ENCODE assay signal across 14 cellular contexts in the genomic region with DNA sequence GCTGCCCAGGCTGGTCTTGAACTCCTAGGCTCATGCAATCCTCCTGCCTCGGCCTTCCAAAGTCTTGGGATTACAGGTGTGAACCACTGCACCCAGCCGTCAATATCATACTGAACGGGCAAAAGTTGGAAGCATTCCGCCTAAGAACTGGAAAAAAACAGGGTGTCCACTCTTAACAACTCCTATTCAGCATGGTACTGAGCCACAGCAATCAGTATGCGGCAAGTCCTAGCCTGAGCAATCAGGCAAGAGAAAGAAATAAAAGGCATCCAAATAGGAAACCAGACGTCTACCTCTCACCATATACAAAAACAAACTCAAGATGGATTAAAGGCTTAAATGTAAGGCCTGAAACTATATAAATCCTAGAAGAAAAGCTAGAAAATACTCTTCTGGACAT.
DNase-seq lines count a peak whose midpoint lies in the region; ATAC-seq and TF ChIP-seq lines count a peak whose summit lies in the region.
"Had no signal": no experiment of that assay in that cellular context is flagged by ENCODE, and none has a peak within 500 bp of the region (broad histone marks: within the 10 kb centered on the region; RNA-seq: fewer than 3 reads in every experiment).

No MANE protein-coding gene starts in this region.

- H4K20me1 ChIP-seq in GM23248 (ENCODE audit: insufficient read depth) (no peaks in the 10 kb centered on the region), smooth muscle cell (ENCODE audit: low read depth) (no peaks in the 10 kb centered on the region), GM23338 (replicated peaks; ENCODE audit: insufficient read depth) (no peaks in the 10 kb centered on the region)

- H3K4me1 Mint-ChIP-seq in GM23338, result peaks cover 25% of the 10 kb centered on the region

- H3F3A ChIP-seq in GM23248 (ENCODE audit: insufficient read depth), result peaks cover 41% of the 10 kb centered on the region
- H3F3A ChIP-seq in smooth muscle cell (ENCODE audit: low read depth), result peaks cover 22% of the 10 kb centered on the region
- H3F3A ChIP-seq in GM23338 (replicated peaks; ENCODE audit: low read depth), result no peaks in the 10 kb centered on the region

- H3K79me2 ChIP-seq in GM23248 (ENCODE audit: insufficient read depth) (no peaks in the 10 kb centered on the region), smooth muscle cell (ENCODE audit: low read depth) (no peaks in the 10 kb centered on the region), GM23338 (replicated peaks; ENCODE audit: insufficient read depth) (no peaks in the 10 kb centered on the region)

- no peaks in the 10 kb centered on the region for H3K27me3 Mint-ChIP-seq in GM23338 (ENCODE audit: insufficient read depth, low read depth, poor library complexity)
- H3K27me3 Mint-ChIP-seq: progenitor cell of endocrine pancreas had no signal

- H2AFZ ChIP-seq in GM23248, result no peak overlapping the region
- H2AFZ ChIP-seq in smooth muscle cell (ENCODE audit: low read depth), result no peak overlapping the region
- H2AFZ ChIP-seq in GM23338, result no peak overlapping the region

- DNase-seq in GM23248, result no peak
- no peak for DNase-seq in SJSA1 (ENCODE audit: low read depth in 1 of 2, low spot score in 2 of 2)
- DNase-seq in epithelial cell of prostate (ENCODE audit: low read depth, low spot score), result no peak
- no peak for DNase-seq in smooth muscle cell (lab: John Stamatoyannopoulos, UW; ENCODE audit: unreplicated experiment)
- no peak for DNase-seq in GM23338 (ENCODE audit: low spot score)
- no peak for DNase-seq in AG08396 (ENCODE audit: low spot score)
- no peak for DNase-seq in SIG-M5 treated with dmso at 0.1 percent for 504 hours (lab: John Stamatoyannopoulos, UW; ENCODE audit: unreplicated experiment)
- DNase-seq: dorsolateral prefrontal cortex, NCI-H1048, NCI-H2171, WERI-Rb-1 had no signal

- H3K9me3 Mint-ChIP-seq in GM23338, result no peaks in the 10 kb centered on the region

- H3K9me2 ChIP-seq in GM23248 (ENCODE audit: insufficient read depth) (no peaks in the 10 kb centered on the region), GM23338 (ENCODE audit: insufficient read depth) (no peaks in the 10 kb centered on the region)

- no peak for ATAC-seq in GM23338

- H3K36me3 Mint-ChIP-seq in GM23338 (ENCODE audit: low read depth), result peaks cover 18% of the 10 kb centered on the region; the same call in 2 of the 3 replicates

- no peaks in the 10 kb centered on the region for H3K27me3 ChIP-seq in GM23248 (replicated peaks; ENCODE audit: insufficient read depth)
- H3K27me3 ChIP-seq in SJSA1 (replicated peaks), result no peaks in the 10 kb centered on the region
- H3K27me3 ChIP-seq in smooth muscle cell (ENCODE audit: low read depth), result no peaks in the 10 kb centered on the region
- no peaks in the 10 kb centered on the region for H3K27me3 ChIP-seq in GM23338 (ENCODE audit: insufficient read depth)
- H3K27me3 ChIP-seq: ascending aorta, dorsolateral prefrontal cortex had no signal

- H3K27ac ChIP-seq in GM23248 (peak overlapping the region; percentile 29), SJSA1 (peak overlapping the region; percentile 48), epithelial cell of prostate (peak overlapping the region; percentile 83), smooth muscle cell (ENCODE audit: low read depth) (peak overlapping the region; percentile 84), GM23338 (ENCODE audit: low read depth) (no peak overlapping the region)
- H3K27ac ChIP-seq: SK-N-MC, WERI-Rb-1 had no signal

- no peaks in the 10 kb centered on the region for H3K9me3 ChIP-seq in GM23248 (ENCODE audit: low read depth)
- no peaks in the 10 kb centered on the region for H3K9me3 ChIP-seq in SJSA1 (replicated peaks)
- H3K9me3 ChIP-seq in smooth muscle cell (replicated peaks; ENCODE audit: low read depth), result no peaks in the 10 kb centered on the region
- H3K9me3 ChIP-seq: ascending aorta had no signal

- no peak overlapping the region for H3K4me3 ChIP-seq in GM23248
- H3K4me3 ChIP-seq in SJSA1, result no peak overlapping the region
- H3K4me3 ChIP-seq in smooth muscle cell, result no peak overlapping the region
- H3K4me3 ChIP-seq in GM23338, result no peak overlapping the region
- H3K4me3 ChIP-seq: ascending aorta, dorsolateral prefrontal cortex, SK-N-MC had no signal

- H3K27ac Mint-ChIP-seq in GM23338, result no peak overlapping the region
- H3K27ac Mint-ChIP-seq: progenitor cell of endocrine pancreas had no signal

- 95 to 99% methylated on average over 6 of the region's 6 CpGs for WGBS in GM23248 (ENCODE audit: low coverage in 1 of 2, low lambda C conversion rate in 2 of 2, missing lambda C conversion rate in 2 of 2), 2 experiments
- WGBS in smooth muscle cell (ENCODE audit: low lambda C conversion rate), result 58% methylated on average over 6 of the region's 6 CpGs

- H3K4me1 ChIP-seq in GM23248 (ENCODE audit: insufficient read depth), result peaks cover 34% of the 10 kb centered on the region
- peaks cover 50% of the 10 kb centered on the region for H3K4me1 ChIP-seq in SJSA1 (replicated peaks)
- H3K4me1 ChIP-seq in smooth muscle cell (ENCODE audit: low read depth), result peaks cover 20% of the 10 kb centered on the region
- H3K4me1 ChIP-seq in GM23338 (ENCODE audit: insufficient read depth), result peaks cover 19% of the 10 kb centered on the region

- no peak overlapping the region for H3K4me3 Mint-ChIP-seq in GM23338

- H3K9ac ChIP-seq in GM23248, result no peak overlapping the region
- H3K9ac ChIP-seq in smooth muscle cell (ENCODE audit: low read depth), result no peak overlapping the region

- in situ Hi-C loops in GM23248 (cut with MboI), result no loop called here

- H3K4me2 ChIP-seq in GM23248 (ENCODE audit: unreplicated experiment) (peak overlapping the region; percentile 59), smooth muscle cell (peak overlapping the region; percentile 61), GM23338 (no peak overlapping the region)

- H3K36me3 ChIP-seq in GM23248 (ENCODE audit: low read depth) (no peaks in the 10 kb centered on the region), SJSA1 (no peaks in the 10 kb centered on the region), smooth muscle cell (ENCODE audit: low read depth) (no peaks in the 10 kb centered on the region), GM23338 (ENCODE audit: insufficient read depth) (no peaks in the 10 kb centered on the region)

- TF ChIP-seq CTCF in smooth muscle cell (IDR thresholded peaks at IDR 0.05; ENCODE audit: borderline replicate concordance, insufficient read depth, poor library complexity, severe bottlenecking) (no peak), GM23338 (conservative IDR thresholded peaks at IDR 0.05; ENCODE audit: low read depth in 2 of 2) (no peak)

TF ChIP-seq in GM23338, 12 proteins besides CTCF, POLR2A, EP300 and RAD21 (continues in another document):
- TF ChIP-seq, protein P1, sequence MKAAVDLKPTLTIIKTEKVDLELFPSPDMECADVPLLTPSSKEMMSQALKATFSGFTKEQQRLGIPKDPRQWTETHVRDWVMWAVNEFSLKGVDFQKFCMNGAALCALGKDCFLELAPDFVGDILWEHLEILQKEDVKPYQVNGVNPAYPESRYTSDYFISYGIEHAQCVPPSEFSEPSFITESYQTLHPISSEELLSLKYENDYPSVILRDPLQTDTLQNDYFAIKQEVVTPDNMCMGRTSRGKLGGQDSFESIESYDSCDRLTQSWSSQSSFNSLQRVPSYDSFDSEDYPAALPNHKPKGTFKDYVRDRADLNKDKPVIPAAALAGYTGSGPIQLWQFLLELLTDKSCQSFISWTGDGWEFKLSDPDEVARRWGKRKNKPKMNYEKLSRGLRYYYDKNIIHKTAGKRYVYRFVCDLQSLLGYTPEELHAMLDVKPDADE (IDR thresholded peaks at IDR 0.05), result no peak
- TF ChIP-seq STAT1 (IDR thresholded peaks at IDR 0.05; ENCODE audit: unreplicated experiment), result no peak
- no peak for TF ChIP-seq NANOG (IDR thresholded peaks at IDR 0.05; ENCODE audit: borderline replicate concordance)
- no peak for TF ChIP-seq CREB1 (CRISPR knock-in tag; IDR thresholded peaks at IDR 0.05; ENCODE audit: low read depth)
